ENCODE assay signal across 19 cellular contexts in genomic region chrX:27863813-27864212, GRCh38. TPM values are rescaled to one million over a fixed set of nuclear protein-coding genes. Genes with fewer than 3 reads are reported as not detected.
A peak's percentile ranks its signal among the peaks of the same experiment; 100 is the strongest.
DNase-seq lines count a peak whose midpoint lies in the region; ATAC-seq and TF ChIP-seq lines count a peak whose summit lies in the region.
"Had no signal": no experiment of that assay in that cellular context is flagged by ENCODE, and none has a peak within 500 bp of the region (broad histone marks: within the 10 kb centered on the region; RNA-seq: fewer than 3 reads in every experiment).

No MANE protein-coding gene starts in this region.

- no peaks in the 10 kb centered on the region for H3K27me3 ChIP-seq in BE2C
- H3K27me3 ChIP-seq: MG63 had no signal

- peak overlapping the region; percentile 29; the same call in 1 of the 2 replicates for H3K9ac ChIP-seq in ES-I3 (ENCODE audit: low read depth, low read length)

- H3K4me1 Mint-ChIP-seq in WTC11: peaks cover 6% of the 10 kb centered on the region
- no peaks in the 10 kb centered on the region for H3K4me1 Mint-ChIP-seq in progenitor cell of endocrine pancreas (ENCODE audit: low read depth)

- POLR2A ChIA-PET in WTC11 (lab: Charles Lee): no interaction called here

- CTCF ChIA-PET in WTC11 (lab: Charles Lee): interaction anchor here (0.7 kb wide), 1 partner anchor 124 kb away, joined by 3 read pairs; no protein-coding TSS in a partner anchor

- no peaks in the 10 kb centered on the region for H3K4me1 ChIP-seq in ES-I3 (ENCODE audit: insufficient read depth, low read length)
- no peaks in the 10 kb centered on the region for H3K4me1 ChIP-seq in BE2C
- H3K4me1 ChIP-seq: A549 had no signal

- ATAC-seq in WTC11: peak; percentile 85
- no peak for ATAC-seq in HG02798 (IDR thresholded peaks at IDR 0.05; ENCODE audit: poor library complexity, unreplicated experiment)
- no peak for ATAC-seq in HG02623 (IDR thresholded peaks at IDR 0.05; ENCODE audit: unreplicated experiment)
- ATAC-seq: A549, HCT116 had no signal

- DNase-seq in WTC11 (ENCODE audit: low spot score) (peak; percentile 23), epithelial cell of esophagus (ENCODE audit: low read depth) (peak; percentile 3), progenitor cell of endocrine pancreas (ENCODE audit: low spot score, unreplicated experiment) (no peak), BE2C (no peak), SHP77 treated with DMSO at 0.1 percent for 48 hours (lab: John Stamatoyannopoulos, UW) (no peak)
- DNase-seq: DMS153, EL, Karpas-422, MG63, NCI-H1092, NCI-H510A treated with DMSO at 0.1 percent for 48 hours, NCI-H82, PC-9 had no signal

- H3K9me3 Mint-ChIP-seq in WTC11 (no peaks in the 10 kb centered on the region), progenitor cell of endocrine pancreas (ENCODE audit: low read depth) (peaks cover 3% of the 10 kb centered on the region)

- H3K4me3 Mint-ChIP-seq in WTC11: peak overlapping the region; percentile 41
- peak overlapping the region; percentile 57 for H3K4me3 Mint-ChIP-seq in progenitor cell of endocrine pancreas (ENCODE audit: low read depth)

- H3K36me3 ChIP-seq in ES-I3 (ENCODE audit: insufficient read depth, low read length): no peaks in the 10 kb centered on the region
- H3K36me3 ChIP-seq in BE2C: no peaks in the 10 kb centered on the region
- H3K36me3 ChIP-seq: MG63 had no signal

- no peak overlapping the region for H3K4me3 ChIP-seq in epithelial cell of esophagus (ENCODE audit: low read length)
- no peak overlapping the region for H3K4me3 ChIP-seq in BE2C (ENCODE audit: low read depth, low read length)
- H3K4me3 ChIP-seq: A549, MG63, PC-9 had no signal

- no peak overlapping the region for H3K27ac Mint-ChIP-seq in WTC11
- H3K27ac Mint-ChIP-seq in progenitor cell of endocrine pancreas: no peak overlapping the region

- H3K9me3 ChIP-seq in ES-I3 (ENCODE audit: control insufficient read depth, insufficient read depth, low read length) (no peaks in the 10 kb centered on the region), BE2C (no peaks in the 10 kb centered on the region)
- H3K9me3 ChIP-seq: A549, MG63 had no signal

- H3K36me3 Mint-ChIP-seq in WTC11 (no peaks in the 10 kb centered on the region), progenitor cell of endocrine pancreas (ENCODE audit: insufficient read depth) (no peaks in the 10 kb centered on the region)

- TF ChIP-seq CTCF in WTC11 (IDR thresholded peaks at IDR 0.05) (no peak), epithelial cell of esophagus (IDR thresholded peaks at IDR 0.05; ENCODE audit: insufficient read depth, low read depth, low read length, missing control alignments) (no peak), progenitor cell of endocrine pancreas (IDR thresholded peaks at IDR 0.05; ENCODE audit: unreplicated experiment) (no peak), BE2C (IDR thresholded peaks at IDR 0.05; ENCODE audit: low read depth, low read length) (no peak)

- H3K27me3 Mint-ChIP-seq in WTC11 (ENCODE audit: low read depth): peaks cover 30% of the 10 kb centered on the region
- peaks cover 7% of the 10 kb centered on the region for H3K27me3 Mint-ChIP-seq in progenitor cell of endocrine pancreas

TF ChIP-seq in WTC11, 78 proteins besides CTCF, POLR2A, EP300 and RAD21 (continues in another document):
- TF ChIP-seq ZNF512 (CRISPR knock-in tag; IDR thresholded peaks at IDR 0.05; ENCODE audit: borderline replicate concordance) (no peak), ELF4 (CRISPR knock-in tag; IDR thresholded peaks at IDR 0.05; ENCODE audit: low read depth) (no peak), CREB1 (CRISPR knock-in tag; IDR thresholded peaks at IDR 0.05) (no peak), HMGA2 (CRISPR knock-in tag; IDR thresholded peaks at IDR 0.05) (no peak), MAX (CRISPR knock-in tag; IDR thresholded peaks at IDR 0.05) (peak; percentile 90), MYBL2 (CRISPR knock-in tag; IDR thresholded peaks at IDR 0.05) (no peak), PRRX2 (CRISPR knock-in tag; IDR thresholded peaks at IDR 0.05) (no peak), CDX4 (CRISPR knock-in tag; IDR thresholded peaks at IDR 0.05; ENCODE audit: borderline replicate concordance) (no peak), ZNF263 (CRISPR knock-in tag; IDR thresholded peaks at IDR 0.05; ENCODE audit: low read depth) (no peak), OVOL2 (CRISPR knock-in tag; IDR thresholded peaks at IDR 0.05; ENCODE audit: borderline replicate concordance) (no peak), ZNF138 (CRISPR knock-in tag; conservative IDR thresholded peaks at IDR 0.05) (no peak)
- TF ChIP-seq, protein P1, sequence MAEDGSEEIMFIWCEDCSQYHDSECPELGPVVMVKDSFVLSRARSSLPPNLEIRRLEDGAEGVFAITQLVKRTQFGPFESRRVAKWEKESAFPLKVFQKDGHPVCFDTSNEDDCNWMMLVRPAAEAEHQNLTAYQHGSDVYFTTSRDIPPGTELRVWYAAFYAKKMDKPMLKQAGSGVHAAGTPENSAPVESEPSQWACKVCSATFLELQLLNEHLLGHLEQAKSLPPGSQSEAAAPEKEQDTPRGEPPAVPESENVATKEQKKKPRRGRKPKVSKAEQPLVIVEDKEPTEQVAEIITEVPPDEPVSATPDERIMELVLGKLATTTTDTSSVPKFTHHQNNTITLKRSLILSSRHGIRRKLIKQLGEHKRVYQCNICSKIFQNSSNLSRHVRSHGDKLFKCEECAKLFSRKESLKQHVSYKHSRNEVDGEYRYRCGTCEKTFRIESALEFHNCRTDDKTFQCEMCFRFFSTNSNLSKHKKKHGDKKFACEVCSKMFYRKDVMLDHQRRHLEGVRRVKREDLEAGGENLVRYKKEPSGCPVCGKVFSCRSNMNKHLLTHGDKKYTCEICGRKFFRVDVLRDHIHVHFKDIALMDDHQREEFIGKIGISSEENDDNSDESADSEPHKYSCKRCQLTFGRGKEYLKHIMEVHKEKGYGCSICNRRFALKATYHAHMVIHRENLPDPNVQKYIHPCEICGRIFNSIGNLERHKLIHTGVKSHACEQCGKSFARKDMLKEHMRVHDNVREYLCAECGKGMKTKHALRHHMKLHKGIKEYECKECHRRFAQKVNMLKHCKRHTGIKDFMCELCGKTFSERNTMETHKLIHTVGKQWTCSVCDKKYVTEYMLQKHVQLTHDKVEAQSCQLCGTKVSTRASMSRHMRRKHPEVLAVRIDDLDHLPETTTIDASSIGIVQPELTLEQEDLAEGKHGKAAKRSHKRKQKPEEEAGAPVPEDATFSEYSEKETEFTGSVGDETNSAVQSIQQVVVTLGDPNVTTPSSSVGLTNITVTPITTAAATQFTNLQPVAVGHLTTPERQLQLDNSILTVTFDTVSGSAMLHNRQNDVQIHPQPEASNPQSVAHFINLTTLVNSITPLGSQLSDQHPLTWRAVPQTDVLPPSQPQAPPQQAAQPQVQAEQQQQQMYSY (CRISPR knock-in tag; IDR thresholded peaks at IDR 0.05): no peak
- TF ChIP-seq, protein P2, sequence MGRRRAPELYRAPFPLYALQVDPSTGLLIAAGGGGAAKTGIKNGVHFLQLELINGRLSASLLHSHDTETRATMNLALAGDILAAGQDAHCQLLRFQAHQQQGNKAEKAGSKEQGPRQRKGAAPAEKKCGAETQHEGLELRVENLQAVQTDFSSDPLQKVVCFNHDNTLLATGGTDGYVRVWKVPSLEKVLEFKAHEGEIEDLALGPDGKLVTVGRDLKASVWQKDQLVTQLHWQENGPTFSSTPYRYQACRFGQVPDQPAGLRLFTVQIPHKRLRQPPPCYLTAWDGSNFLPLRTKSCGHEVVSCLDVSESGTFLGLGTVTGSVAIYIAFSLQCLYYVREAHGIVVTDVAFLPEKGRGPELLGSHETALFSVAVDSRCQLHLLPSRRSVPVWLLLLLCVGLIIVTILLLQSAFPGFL (CRISPR knock-in tag; IDR thresholded peaks at IDR 0.05; ENCODE audit: borderline replicate concordance): no peak
- TF ChIP-seq, protein P3, sequence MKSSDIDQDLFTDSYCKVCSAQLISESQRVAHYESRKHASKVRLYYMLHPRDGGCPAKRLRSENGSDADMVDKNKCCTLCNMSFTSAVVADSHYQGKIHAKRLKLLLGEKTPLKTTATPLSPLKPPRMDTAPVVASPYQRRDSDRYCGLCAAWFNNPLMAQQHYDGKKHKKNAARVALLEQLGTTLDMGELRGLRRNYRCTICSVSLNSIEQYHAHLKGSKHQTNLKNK (CRISPR knock-in tag; IDR thresholded peaks at IDR 0.05): no peak

RNA-seq across cellular contexts. Expression of gene MAGEB10, which starts 56.0 kb away (rescaled TPM):
- total RNA-seq in WTC11 (2021) (not detected in 3 replicates), progenitor cell of endocrine pancreas (not detected in 2 replicates)
- not detected for polyA plus RNA-seq in BE2C (2012; ENCODE audit: insufficient read depth, insufficient read length, low read depth)
- total RNA-seq: PC-9, SK-MEL-5 had no signal
- polyA plus RNA-seq: A549 had no signal

Comparison
In these comparisons a context has a peak if more than half of its experiments do, and no peak if none do; other contexts are left out.
1. DNase-seq: peak in WTC11 (single experiment) and epithelial cell of esophagus (single experiment); none in progenitor cell of endocrine pancreas (single experiment), BE2C (single experiment) and SHP77 treated with DMSO at 0.1 percent for 48 hours (single experiment).